Comparison of ENCODE assay signal across 29 cellular contexts in the genomic region with DNA sequence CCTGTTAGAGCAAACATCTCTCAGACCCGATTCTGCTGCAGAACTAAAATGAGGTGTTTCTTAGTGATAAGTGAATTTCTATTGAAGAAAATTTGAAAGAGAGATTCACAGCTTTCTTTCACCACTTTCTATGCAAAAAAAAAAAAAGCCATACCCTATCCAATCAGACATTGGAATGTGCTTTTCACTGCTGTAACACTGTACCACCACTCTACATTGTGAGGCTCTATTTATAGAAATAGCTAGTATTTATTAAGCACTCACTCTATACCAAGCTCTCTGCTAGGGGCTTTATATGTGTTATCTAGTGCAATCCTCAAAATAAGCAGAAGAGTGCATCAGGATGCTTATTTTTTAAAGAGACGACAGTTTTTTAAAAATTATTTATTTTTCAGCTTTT.
"Had no signal": no experiment of that assay in that cellular context is flagged by ENCODE, and none has a peak within 500 bp of the region (broad histone marks: within the 10 kb centered on the region; RNA-seq: fewer than 3 reads in every experiment).

No MANE protein-coding gene starts in this region.

- H3K27ac ChIP-seq: adrenal gland, body of pancreas, brain microvascular endothelial cell, breast epithelium, VCaP had no signal

- H3K36me3 ChIP-seq: adrenal gland, brain microvascular endothelial cell, breast epithelium had no signal

- H3K27me3 ChIP-seq: adrenal gland, body of pancreas, brain microvascular endothelial cell, breast epithelium had no signal

- DNase-seq: activated B cell treated with CpG ODN at 0.5 μM for 24 hours; activated CD4-positive, alpha-beta memory T cell treated with anti-CD3 and anti-CD28 coated beads, Interleukin-2, amount 10 ng/mL, durations not matched to agents 7 days and 5 days; activated CD4-positive, alpha-beta T cell treated with anti-CD3 and anti-CD28 coated beads for 36 hours; activated CD4-positive, alpha-beta T cell treated with anti-CD3 and anti-CD28 coated beads for 48 hours; activated CD4-positive, alpha-beta T cell treated with anti-CD3 and anti-CD28 coated beads, Interleukin-2, amount 10 ng/mL, durations not matched to agents 7 days and 5 days; activated CD4-positive, alpha-beta T cell treated with anti-CD3 and anti-CD28 coated beads, Interleukin-2, amount 50 U/mL, for 48 hours; activated CD4-positive, CD25-positive, alpha-beta regulatory T cell treated with anti-CD3 and anti-CD28 coated beads, Interleukin-2, amount 50 U/mL, for 72 hours; activated CD8-positive, alpha-beta memory T cell treated with anti-CD3 and anti-CD28 coated beads for 24 hours; activated CD8-positive, alpha-beta memory T cell treated with anti-CD3 and anti-CD28 coated beads, Interleukin-2, amount 10 ng/mL, durations not matched to agents 7 days and 5 days; activated CD8-positive, alpha-beta memory T cell treated with anti-CD3 and anti-CD28 coated beads, Interleukin-2, amount 50 U/mL, for 48 hours; activated CD8-positive, alpha-beta T cell treated with anti-CD3 and anti-CD28 coated beads, Interleukin-2, amount 10 ng/mL, durations not matched to agents 7 days and 5 days; activated effector memory CD4-positive, alpha-beta T cell treated with Interleukin-2 at 50 U/mL for 16 hours; activated gamma-delta T cell; activated naive CD4-positive, alpha-beta T cell treated with anti-CD3 and anti-CD28 coated beads, Interleukin-2, amount 10 ng/mL, durations not matched to agents 7 days and 5 days; activated naive CD4-positive, alpha-beta T cell treated with Interleukin-2 at 50 U/mL for 16 hours; activated T-cell treated with anti-CD3 and anti-CD28 coated beads, Interleukin-2, amount 50 U/mL, for 24 hours; activated T-cell treated with anti-CD3 and anti-CD28 coated beads, Interleukin-2, amount 50 U/mL, for 48 hours; adrenal gland; amniotic stem cell; aorta; body of pancreas; brain microvascular endothelial cell; caudate nucleus; cerebellar nuclear complex; T-helper 1 cell; T-helper 2 cell; T-helper 9 cell had no signal

- ATAC-seq: activated CD4-positive, alpha-beta T cell treated with anti-CD3 and anti-CD28 coated beads for 36 hours; activated CD8-positive, alpha-beta memory T cell treated with anti-CD3 and anti-CD28 coated beads, Interleukin-2, amount 10 ng/mL, durations not matched to agents 7 days and 5 days; activated CD8-positive, alpha-beta T cell treated with anti-CD3 and anti-CD28 coated beads, Interleukin-2, amount 10 ng/mL, durations not matched to agents 7 days and 5 days; body of pancreas had no signal

- H3K9me3 ChIP-seq: adrenal gland, body of pancreas had no signal

- H3K4me3 ChIP-seq: adrenal gland, body of pancreas, breast epithelium had no signal

- H3K4me1 ChIP-seq: body of pancreas, breast epithelium had no signal
